Comparison of ENCODE assay signal across 1 cellular context in the genomic region with DNA sequence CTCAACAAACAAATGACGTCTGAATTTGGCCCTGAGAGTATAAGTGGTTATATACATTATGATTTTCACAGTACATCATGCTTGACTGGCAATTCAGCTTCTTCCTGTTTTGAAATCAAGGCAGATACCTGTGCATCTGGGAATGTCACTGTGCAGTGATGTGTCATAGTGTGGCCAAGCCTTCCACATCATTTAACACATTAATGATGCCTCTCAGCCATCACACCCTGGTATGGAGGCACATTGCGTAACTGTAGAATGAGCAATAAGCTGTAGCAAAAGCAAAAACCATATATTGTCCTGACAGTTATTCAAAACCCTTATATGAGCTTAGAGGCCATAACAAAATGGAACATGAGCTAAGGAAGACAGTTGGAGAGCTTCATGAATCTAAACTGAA.
A peak's percentile ranks its signal among the peaks of the same experiment; 100 is the strongest.
TF ChIP-seq lines count a peak whose summit lies in the region.

No MANE protein-coding gene starts in this region.

TF ChIP-seq in H1, 55 proteins besides CTCF, POLR2A, EP300 and RAD21:
- no peak for TF ChIP-seq CBX8 (IDR thresholded peaks at IDR 0.05; ENCODE audit: borderline replicate concordance, low read depth, low read length)
- peak; percentile 43; the same call in 1 of the 2 replicates for TF ChIP-seq CEBPB (IDR thresholded peaks at IDR 0.05; ENCODE audit: low read depth, low read length)
- TF ChIP-seq RBBP5 (IDR thresholded peaks at IDR 0.05; ENCODE audit: borderline replicate concordance, low read depth, low read length), result no peak
- no peak for TF ChIP-seq GABPA (IDR thresholded peaks at IDR 0.05; ENCODE audit: borderline replicate concordance, insufficient read depth, low read length)
